In the genomic region with DNA sequence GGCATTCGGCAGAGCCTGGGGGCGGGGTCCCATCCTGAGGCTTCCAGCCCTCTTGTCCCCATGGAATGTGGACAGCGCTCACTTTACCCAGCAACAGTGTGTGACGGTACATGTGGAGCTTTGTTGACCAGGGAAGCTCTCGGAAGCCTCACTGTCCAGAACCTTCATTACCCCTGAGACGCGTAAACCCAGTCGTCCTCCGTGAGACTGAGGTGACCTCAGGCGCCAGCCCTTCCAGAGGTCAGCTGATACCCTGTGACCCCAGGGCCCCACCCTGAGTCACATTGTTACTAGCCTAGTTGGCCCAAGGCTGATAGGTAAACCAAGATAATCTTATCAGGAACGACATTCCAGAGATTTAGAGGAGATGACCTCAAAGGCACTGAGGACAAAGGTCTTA, we compare ENCODE assay signal across 13 cellular contexts. TPM values are rescaled to one million over a fixed set of nuclear protein-coding genes. Genes with fewer than 3 reads are reported as not detected.
"Had no signal": no experiment of that assay in that cellular context is flagged by ENCODE, and none has a peak within 500 bp of the region (broad histone marks: within the 10 kb centered on the region; RNA-seq: fewer than 3 reads in every experiment).

No MANE protein-coding gene starts in this region.

- H3K4me3 Mint-ChIP-seq: activated CD4-positive, alpha-beta T cell treated with anti-CD3 and anti-CD28 coated beads, Interleukin-2, amount 10 ng/mL, durations not matched to agents 24 days and 14 days; activated naive CD4-positive, alpha-beta T cell treated with anti-CD3 and anti-CD28 coated beads for 36 hours; central memory CD8-positive, alpha-beta T cell; stimulated activated effector memory CD8-positive, alpha-beta T cell treated with anti-CD3 and anti-CD28 coated beads, Interleukin-12 subunit alpha, Interleukin-12 subunit beta, amount 100 ng/mL, for 72 hours; WTC11 had no signal

- H3K4me1 Mint-ChIP-seq: central memory CD8-positive, alpha-beta T cell; stimulated activated effector memory CD8-positive, alpha-beta T cell treated with anti-CD3 and anti-CD28 coated beads, Interleukin-12 subunit alpha, Interleukin-12 subunit beta, amount 100 ng/mL, for 72 hours had no signal

- H3K4me3 ChIP-seq: left lung, SK-N-MC, smooth muscle cell, tibial artery had no signal

- H3K27ac ChIP-seq: left lung, SK-N-MC, tibial artery had no signal

- H3K27me3 ChIP-seq: left lung, tibial artery had no signal

- H3K27ac Mint-ChIP-seq: activated CD4-positive, alpha-beta T cell treated with anti-CD3 and anti-CD28 coated beads, Interleukin-2, amount 10 ng/mL, durations not matched to agents 24 days and 14 days; activated naive CD4-positive, alpha-beta T cell treated with anti-CD3 and anti-CD28 coated beads for 36 hours; stimulated activated effector memory CD8-positive, alpha-beta T cell treated with anti-CD3 and anti-CD28 coated beads, Interleukin-12 subunit alpha, Interleukin-12 subunit beta, amount 100 ng/mL, for 72 hours; WTC11 had no signal

- H3K9me3 ChIP-seq: left lung, tibial artery had no signal

- H3K4me2 ChIP-seq: smooth muscle cell had no signal

- H3K4me1 ChIP-seq: left lung, tibial artery had no signal

- DNase-seq: activated CD4-positive, alpha-beta T cell treated with anti-CD3 and anti-CD28 coated beads, Interleukin-2, amount 10 ng/mL, durations not matched to agents 24 days and 14 days; activated naive CD4-positive, alpha-beta T cell treated with anti-CD3 and anti-CD28 coated beads for 36 hours; cortex of kidney; tibial artery had no signal

- ATAC-seq: left lung; stimulated activated effector memory CD8-positive, alpha-beta T cell treated with anti-CD3 and anti-CD28 coated beads, Interleukin-12 subunit alpha, Interleukin-12 subunit beta, amount 100 ng/mL, for 72 hours; WTC11 had no signal

- H3K9me3 Mint-ChIP-seq: activated CD4-positive, alpha-beta T cell treated with anti-CD3 and anti-CD28 coated beads, Interleukin-2, amount 10 ng/mL, durations not matched to agents 24 days and 14 days; activated naive CD4-positive, alpha-beta T cell treated with anti-CD3 and anti-CD28 coated beads for 36 hours; central memory CD8-positive, alpha-beta T cell; stimulated activated effector memory CD8-positive, alpha-beta T cell treated with anti-CD3 and anti-CD28 coated beads, Interleukin-12 subunit alpha, Interleukin-12 subunit beta, amount 100 ng/mL, for 72 hours had no signal

RNA-seq across cellular contexts. Expression of a gene that starts 39.0 kb away (rescaled TPM):
- total RNA-seq: mesenteric fat pad; T-helper 1 cell treated with Interleukin-12 subunit alpha and Interleukin-12 subunit beta and Interleukin-4 antibody, amounts not matched to agents 30 ng/mL and 1 ng/mL, for 36 hours had no signal
- polyA plus RNA-seq: neural cell had no signal
